ENCODE assay signal across 2 cellular contexts in genomic region chr7:127879436-127879835, GRCh38.
A peak's percentile ranks its signal among the peaks of the same experiment; 100 is the strongest.
TF ChIP-seq lines count a peak whose summit lies in the region.

No MANE protein-coding gene starts in this region.

TF ChIP-seq in IMR-90, 13 proteins besides CTCF, POLR2A, EP300 and RAD21:
- TF ChIP-seq CHD1 (IDR thresholded peaks at IDR 0.05; ENCODE audit: low read depth, low read length) (no peak), NFE2L2 (IDR thresholded peaks at IDR 0.05; ENCODE audit: low read depth, low read length) (no peak), FOS (IDR thresholded peaks at IDR 0.05; ENCODE audit: low read depth, low read length) (no peak), SMC3 (IDR thresholded peaks at IDR 0.05; ENCODE audit: low read depth, low read length) (no peak)

TF ChIP-seq in K562, 482 proteins besides CTCF, POLR2A, EP300 and RAD21:
- TF ChIP-seq SRSF3 (IDR thresholded peaks at IDR 0.05; ENCODE audit: insufficient read depth, low read length) (no peak), TCF7 (IDR thresholded peaks at IDR 0.05; ENCODE audit: borderline replicate concordance) (no peak), CCAR2 (IDR thresholded peaks at IDR 0.05; ENCODE audit: low read depth, low read length) (no peak), MAFK (IDR thresholded peaks at IDR 0.05; ENCODE audit: low read length) (0 out of 2 replicates have a peak, but pooled peaks have one; percentile 0), CBFA2T3 (IDR thresholded peaks at IDR 0.05) (peak; percentile 29; the same call in 1 of the 2 replicates), FIP1L1 (IDR thresholded peaks at IDR 0.05; ENCODE audit: low read depth, low read length, poor library complexity, severe bottlenecking) (no peak), KDM4B (IDR thresholded peaks at IDR 0.05; ENCODE audit: borderline replicate concordance in 2 of 2, low read depth in 1 of 2) (no peak), FOSL1 (tag; conservative IDR thresholded peaks at IDR 0.05) (0 out of 2 replicates have a peak, but pooled peaks have one; percentile 23), TFAM (CRISPR knock-in tag; conservative IDR thresholded peaks at IDR 0.05) (no peak), ARID2 (IDR thresholded peaks at IDR 0.05) (no peak)
TF ChIP-seq in K562: peak in this region for 3.
